Comparison of ENCODE assay signal across 8 cellular contexts in genomic region chr1:182198006-182198605, GRCh38.
DNase-seq lines count a peak whose midpoint lies in the region; ATAC-seq and TF ChIP-seq lines count a peak whose summit lies in the region.

No MANE protein-coding gene starts in this region.

- no peak overlapping the region for H3K9ac ChIP-seq in OCI-LY1 (ENCODE audit: low read length)

- no peak for ATAC-seq in GM21825 (IDR thresholded peaks at IDR 0.05; ENCODE audit: unreplicated experiment)

- H3K4me1 Mint-ChIP-seq in endothelial cell (ENCODE audit: unreplicated experiment), result no peaks in the 10 kb centered on the region
- H3K4me1 Mint-ChIP-seq in immature natural killer cell, result peaks cover 2 to 3% of the 10 kb centered on the region in 2 donors

- H3K27me3 Mint-ChIP-seq in endothelial cell (ENCODE audit: unreplicated experiment) (peaks cover 3% of the 10 kb centered on the region), immature natural killer cell (ENCODE audit: low read depth in 3 of 3) (peaks cover 0 to 5% (median 3%) of the 10 kb centered on the region in 3 donors)

- H3K9me3 ChIP-seq in OCI-LY1 (ENCODE audit: low read length) (no peaks in the 10 kb centered on the region), spleen (no peaks in the 10 kb centered on the region)

- no peak overlapping the region for H3K4me2 ChIP-seq in OCI-LY1 (ENCODE audit: low read length)

- H3K27me3 ChIP-seq in OCI-LY1 (ENCODE audit: insufficient read depth, low read length) (no peaks in the 10 kb centered on the region), spleen (replicated peaks in 1 of 7) (no peaks in the 10 kb centered on the region)

- H3K9me3 Mint-ChIP-seq in endothelial cell (ENCODE audit: unreplicated experiment) (no peaks in the 10 kb centered on the region), immature natural killer cell (no peaks in the 10 kb centered on the region)

- H3K4me3 ChIP-seq in OCI-LY1 (ENCODE audit: low read depth, low read length, poor library complexity, severe bottlenecking), result no peak overlapping the region
- no peak overlapping the region for H3K4me3 ChIP-seq in fibroblast of villous mesenchyme (ENCODE audit: low read depth, low read length)
- H3K4me3 ChIP-seq in spleen, result no peak overlapping the region

- H3K9me2 ChIP-seq in OCI-LY1 (ENCODE audit: low read depth, low read length), result no peaks in the 10 kb centered on the region

- no peak for DNase-seq in fibroblast of villous mesenchyme (ENCODE audit: low read depth)
- DNase-seq in spleen, result no peak
- no peak for DNase-seq in endothelial cell (ENCODE audit: low spot score)
- DNase-seq in stimulated activated CD4-positive, alpha-beta T cell treated with anti-CD3 and anti-CD28 coated beads, Interleukin-1b, Interleukin-23, amount 100 ng/mL, for 48 hours, result no peak
- no peak for DNase-seq in immature natural killer cell

- intact Hi-C loops in spleen (cut with DNase I; ENCODE audit: low total_unique reads), result no loop called here

- no peaks in the 10 kb centered on the region for H4K20me1 ChIP-seq in OCI-LY1 (ENCODE audit: insufficient read depth, low read length)

- no peaks in the 10 kb centered on the region for H3K4me1 ChIP-seq in OCI-LY1 (ENCODE audit: insufficient read depth, low read length, severe bottlenecking)
- peaks cover 5 to 24% (median 9%) of the 10 kb centered on the region in 6 donors for H3K4me1 ChIP-seq in spleen

- no peaks in the 10 kb centered on the region for H3K79me2 ChIP-seq in OCI-LY1 (ENCODE audit: insufficient read depth, low read length)

- H3K4me3 Mint-ChIP-seq in endothelial cell (ENCODE audit: unreplicated experiment) (no peak overlapping the region), immature natural killer cell (no peak overlapping the region)

- H3K27ac ChIP-seq in OCI-LY1 (ENCODE audit: low read depth, low read length, poor library complexity, severe bottlenecking) (no peak overlapping the region), spleen (peak overlapping the region in 5 of 8 donors; percentile 66 to 75 (median 68))

- no peak overlapping the region for H2AFZ ChIP-seq in OCI-LY1 (ENCODE audit: low read length)

- no peak overlapping the region for H3K27ac Mint-ChIP-seq in endothelial cell (ENCODE audit: unreplicated experiment)
- no peak overlapping the region for H3K27ac Mint-ChIP-seq in immature natural killer cell

- TF ChIP-seq CTCF in GM12874 (IDR thresholded peaks at IDR 0.05; ENCODE audit: insufficient read depth, low read depth, low read length), result peak; percentile 32; the same call in 1 of the 2 replicates
- peak; percentile 40; the same call in 1 of the 2 replicates for TF ChIP-seq CTCF in OCI-LY1 (IDR thresholded peaks at IDR 0.05; ENCODE audit: low read length)
- peak; percentile 21 for TF ChIP-seq CTCF in fibroblast of villous mesenchyme (IDR thresholded peaks at IDR 0.05; ENCODE audit: insufficient read depth, low read depth, low read length)
- TF ChIP-seq CTCF in spleen (IDR thresholded peaks at IDR 0.05 in 8 of 11, conservative IDR thresholded peaks at IDR 0.05 in 3 of 11), result peak in 6 of 11 experiments; percentile 11 to 42 (median 34)
- no peak for TF ChIP-seq CTCF in endothelial cell (IDR thresholded peaks at IDR 0.05; ENCODE audit: unreplicated experiment)

- no peak for TF ChIP-seq POLR2A in spleen (IDR thresholded peaks at IDR 0.05)

- 69 to 82% (median 79%) methylated on average over 4 of the region's 4 CpGs for WGBS in spleen, 5 donors

- H3F3A ChIP-seq in OCI-LY1 (ENCODE audit: insufficient read depth, low read length), result no peaks in the 10 kb centered on the region

- H3K36me3 ChIP-seq in OCI-LY1 (ENCODE audit: insufficient read depth, low read length) (no peaks in the 10 kb centered on the region), spleen (no peaks in the 10 kb centered on the region)

- no peaks in the 10 kb centered on the region for H3K36me3 Mint-ChIP-seq in endothelial cell (ENCODE audit: low read depth, unreplicated experiment)
- no peaks in the 10 kb centered on the region for H3K36me3 Mint-ChIP-seq in immature natural killer cell
